Comparison of ENCODE assay signal across 22 cellular contexts in the genomic region with DNA sequence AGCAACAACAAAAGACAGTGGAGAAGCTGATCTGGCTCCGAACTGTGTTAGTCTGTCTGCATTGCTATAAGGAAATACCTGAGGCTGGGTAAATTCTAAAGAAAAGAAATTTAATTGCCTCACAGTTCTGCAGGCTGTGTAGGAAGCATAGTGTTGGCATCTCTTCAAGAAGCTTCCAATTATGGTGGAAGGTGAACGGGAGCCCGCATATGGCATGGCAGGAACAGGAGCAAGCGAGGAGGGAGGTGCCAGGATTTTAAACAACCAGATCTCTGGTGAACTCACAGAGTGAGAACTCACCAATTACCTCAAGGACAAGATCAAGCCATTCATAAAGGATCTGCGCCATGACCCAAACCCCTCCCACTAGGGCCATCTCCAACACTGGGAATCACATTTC.
"Had no signal": no experiment of that assay in that cellular context is flagged by ENCODE, and none has a peak within 500 bp of the region (broad histone marks: within the 10 kb centered on the region; RNA-seq: fewer than 3 reads in every experiment).

No MANE protein-coding gene starts in this region.

- DNase-seq: activated CD4-positive, alpha-beta T cell treated with anti-CD3 and anti-CD28 coated beads for 1 hour; activated CD8-positive, alpha-beta memory T cell treated with anti-CD3 and anti-CD28 coated beads for 24 hours; activated CD8-positive, alpha-beta memory T cell treated with anti-CD3 and anti-CD28 coated beads, Interleukin-2, amount 50 U/mL, for 4 hours; activated naive CD4-positive, alpha-beta T cell; activated T-cell treated with anti-CD3 and anti-CD28 coated beads, Interleukin-2, amount 50 U/mL, for 4 hours; adrenal gland; colonic mucosa; dorsolateral prefrontal cortex; effector memory CD8-positive, alpha-beta T cell; esophagus squamous epithelium; heart right ventricle; islet precursor cell; left cardiac atrium; midbrain; natural killer cell; retina; sigmoid colon; stimulated activated CD4-positive, alpha-beta T cell treated with anti-CD3 and anti-CD28 coated beads, Interleukin-15, amount 100 ng/mL, for 24 hours; trophoblast cell; uterus had no signal

- H3K4me3 ChIP-seq: adrenal gland, colonic mucosa, dorsolateral prefrontal cortex, esophagus squamous epithelium, heart right ventricle, sigmoid colon, smooth muscle cell, uterus had no signal

- H3K4me1 ChIP-seq: adrenal gland, colonic mucosa, esophagus squamous epithelium, heart right ventricle, uterus had no signal

- H3K9me3 ChIP-seq: adrenal gland, colonic mucosa, esophagus squamous epithelium, uterus had no signal

- H3K27ac ChIP-seq: adrenal gland, colonic mucosa, dorsolateral prefrontal cortex, esophagus squamous epithelium, heart right ventricle, sigmoid colon, uterus had no signal

- H3K27me3 ChIP-seq: adrenal gland, colonic mucosa, dorsolateral prefrontal cortex, esophagus squamous epithelium, heart right ventricle, sigmoid colon, uterus had no signal

- H3K36me3 ChIP-seq: adrenal gland, colonic mucosa, esophagus squamous epithelium, heart right ventricle, sigmoid colon, uterus had no signal

- ATAC-seq: activated T-cell treated with anti-CD3 and anti-CD28 coated beads, Interleukin-2, amount 50 U/mL, for 4 hours; effector memory CD8-positive, alpha-beta T cell; heart right ventricle; left cardiac atrium; natural killer cell; stimulated activated memory B cell treated with anti-CD40 and anti-IgM and Interleukin-4, amounts not matched to agents 10 μg/mL and 1 μg/mL and 100 μg/mL, for 72 hours had no signal
